ENCODE assay signal across 28 cellular contexts in genomic region chr5:151600069-151600665, GRCh38. TPM values are rescaled to one million over a fixed set of nuclear protein-coding genes. Genes with fewer than 3 reads are reported as not detected.
"Had no signal": no experiment of that assay in that cellular context is flagged by ENCODE, and none has a peak within 500 bp of the region (broad histone marks: within the 10 kb centered on the region; RNA-seq: fewer than 3 reads in every experiment).

No MANE protein-coding gene starts in this region.

- H3K4me3 ChIP-seq: left ventricle myocardium inferior, lung, neural progenitor cell, psoas muscle, right lobe of liver, skin epidermis, stomach, testis, thyroid gland, transverse colon, upper lobe of left lung, vagina had no signal

- DNase-seq: hypothalamus; immature natural killer cell; left ventricle myocardium inferior; mesendoderm; naive B cell; natural killer cell; nephron progenitor cell; occipital lobe; psoas muscle; right lobe of liver; stimulated activated CD4-positive, alpha-beta T cell treated with anti-CD3 and anti-CD28 coated beads, Interleukin-12 subunit alpha, Interleukin-12 subunit beta, amount 100 ng/mL, for 4 hours; stimulated activated CD4-positive, alpha-beta T cell treated with anti-CD3 and anti-CD28 coated beads, Interleukin-15, amount 100 ng/mL, for 24 hours; stimulated activated CD4-positive, alpha-beta T cell treated with anti-CD3 and anti-CD28 coated beads, Interleukin-2, amount 100 ng/mL, for 24 hours; stimulated activated CD4-positive, alpha-beta T cell treated with anti-CD3 and anti-CD28 coated beads, Interleukin-4, amount 100 ng/mL, for 1 hour; stimulated activated naive B cell treated with anti-CD40 and anti-IgM and Interleukin-4, amounts not matched to agents 10 μg/mL and 1 μg/mL and 100 μg/mL, for 72 hours; stimulated activated naive CD8-positive, alpha-beta T cell treated with anti-CD3 and anti-CD28 coated beads, Interleukin-15, Interleukin-2, amounts not matched to agents 100 U/mL and 50 U/mL, for 24 hours; stomach; testis; thyroid gland; transverse colon; upper lobe of left lung had no signal

- H3K27me3 ChIP-seq: neural progenitor cell, right lobe of liver, testis, thyroid gland, transverse colon, upper lobe of left lung, vagina had no signal

- H3K27ac ChIP-seq: left ventricle myocardium inferior, neural progenitor cell, neutrophil, psoas muscle, right lobe of liver, stomach, testis, thyroid gland, transverse colon, upper lobe of left lung, vagina had no signal

RNA-seq across cellular contexts. Expression of gene FAT2, which starts 9.0 kb away (rescaled TPM):
- total RNA-seq: left ventricle myocardium inferior, mononuclear cell, natural killer cell, posterior vena cava, right lobe of liver, transverse colon had no signal
